Comparison of ENCODE assay signal across 12 cellular contexts in the genomic region with DNA sequence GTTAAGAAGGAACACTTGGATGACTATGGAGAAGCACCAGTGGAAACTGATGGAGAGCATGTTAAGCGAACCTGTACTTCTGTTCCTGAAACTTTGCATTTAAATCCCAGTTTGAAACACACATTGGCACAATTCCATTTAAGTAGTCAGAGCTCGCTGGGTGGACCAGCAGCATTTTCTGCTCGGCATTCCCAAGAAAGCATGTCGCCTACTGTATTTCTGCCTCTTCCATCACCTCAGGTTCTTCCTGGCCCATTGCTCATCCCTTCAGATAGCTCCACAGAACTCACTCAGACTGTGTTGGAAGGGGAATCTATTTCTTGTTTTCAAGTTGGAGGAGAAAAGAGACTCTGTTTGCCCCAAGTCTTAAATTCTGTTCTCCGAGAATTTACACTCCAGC. TPM values are rescaled to one million over a fixed set of nuclear protein-coding genes. Genes with fewer than 3 reads are reported as not detected.
DNase-seq lines count a peak whose midpoint lies in the region; ATAC-seq and TF ChIP-seq lines count a peak whose summit lies in the region.
"Had no signal": no experiment of that assay in that cellular context is flagged by ENCODE, and none has a peak within 500 bp of the region (broad histone marks: within the 10 kb centered on the region; RNA-seq: fewer than 3 reads in every experiment).

No MANE protein-coding gene starts in this region.

- peak overlapping the region in 2 of 5 donors; percentile 41 to 44 for H3K4me3 Mint-ChIP-seq in immature natural killer cell
- H3K4me3 Mint-ChIP-seq: central memory CD8-positive, alpha-beta T cell had no signal

- peak overlapping the region in 7 of 12 donors; percentile 3 to 99 (median 90) for H3K4me3 ChIP-seq in heart left ventricle
- H3K4me3 ChIP-seq in upper lobe of right lung, result peak overlapping the region; percentile 8

- no peaks in the 10 kb centered on the region for H3K27me3 ChIP-seq in heart left ventricle
- H3K27me3 ChIP-seq in upper lobe of right lung, result no peaks in the 10 kb centered on the region

- H3K9me3 Mint-ChIP-seq in immature natural killer cell, result no peaks in the 10 kb centered on the region
- H3K9me3 Mint-ChIP-seq: central memory CD8-positive, alpha-beta T cell had no signal

- H3K27ac ChIP-seq in heart left ventricle (no peak overlapping the region), upper lobe of right lung (no peak overlapping the region)

- intact Hi-C loops in heart left ventricle (cut with DNase I) (loop anchor here in 2 of 10 donors (10.0 kb wide), 1 partner anchor 46 kb away; no protein-coding TSS in a partner anchor), cardiac septum (cut with DNase I) (no loop called here), upper lobe of right lung (cut with DNase I) (no loop called here)

- H3K27ac Mint-ChIP-seq in immature natural killer cell, result peak overlapping the region in 4 of 6 donors; percentile 21 to 81 (median 49)

- H3K36me3 Mint-ChIP-seq in immature natural killer cell, result peaks cover 9 to 22% (median 17%) of the 10 kb centered on the region in 3 donors

- 84 to 88% (median 86%) methylated on average over 5 of the region's 5 CpGs for WGBS in heart left ventricle, 4 donors

- H3K9me3 ChIP-seq in heart left ventricle (no peaks in the 10 kb centered on the region), upper lobe of right lung (no peaks in the 10 kb centered on the region)

- no peak for TF ChIP-seq POLR2A in heart left ventricle (IDR thresholded peaks at IDR 0.05)

- peaks cover 39 to 77% of the 10 kb centered on the region in 2 donors for H3K4me1 Mint-ChIP-seq in immature natural killer cell

- ATAC-seq in heart left ventricle (no peak), upper lobe of right lung (no peak), GM19328 (IDR thresholded peaks at IDR 0.05; ENCODE audit: unreplicated experiment) (no peak), GM18520 (IDR thresholded peaks at IDR 0.05; ENCODE audit: unreplicated experiment) (no peak)

- DNase-seq in heart left ventricle (no peak), cardiac septum (ENCODE audit: low spot score) (no peak), astrocyte of the hippocampus (ENCODE audit: low read depth, low spot score) (peak; percentile 39), immature natural killer cell (no peak), upper lobe of right lung (no peak), NCI-H1417 (lab: John Stamatoyannopoulos, UW) (no peak)
- DNase-seq: activated CD4-positive, CD25-positive, alpha-beta regulatory T cell; EL; foreskin melanocyte had no signal

- TF ChIP-seq CTCF in heart left ventricle (IDR thresholded peaks at IDR 0.05) (no peak), upper lobe of right lung (IDR thresholded peaks at IDR 0.05) (no peak)

- H3K36me3 ChIP-seq in heart left ventricle (peaks cover 0 to 39% (median 22%) of the 10 kb centered on the region in 9 donors), upper lobe of right lung (peaks cover 12% of the 10 kb centered on the region)

- peaks cover 0 to 79% (median 40%) of the 10 kb centered on the region in 12 donors for H3K4me1 ChIP-seq in heart left ventricle
- H3K4me1 ChIP-seq in upper lobe of right lung, result peaks cover 48% of the 10 kb centered on the region

- peaks cover 22 to 39% (median 24%) of the 10 kb centered on the region in 3 donors for H3K27me3 Mint-ChIP-seq in immature natural killer cell (ENCODE audit: low read depth in 3 of 3)
- H3K27me3 Mint-ChIP-seq: central memory CD8-positive, alpha-beta T cell had no signal

RNA-seq across cellular contexts. Expression of a gene that starts 3.0 kb away (rescaled TPM):
- total RNA-seq in heart left ventricle (10 to 100 TPM; 12.8 to 33.6 (median 25.4) TPM), cardiac septum (37.3 TPM), upper lobe of right lung (89.4 TPM)
- polyA plus RNA-seq in heart left ventricle (1 to 10 TPM; 6.6 to 9.6 TPM), immature natural killer cell (10 to 100 TPM in 2 of 3 donors, 1 to 10 TPM in 1; 4.9 to 10.8 (median 10.5) TPM)

RNA-seq across cellular contexts. Expression of a gene that starts 58.2 kb away (rescaled TPM):
- total RNA-seq in heart left ventricle, result 10 to 100 TPM in 1 of 9 donors, 1 to 10 TPM in 8; 1.5 to 12.5 (median 3.8) TPM
- polyA plus RNA-seq in heart left ventricle, result 1 to 10 TPM; 1.8 to 2.2 TPM
- total RNA-seq in cardiac septum, result 2.9 TPM
- not detected for polyA plus RNA-seq in immature natural killer cell
- total RNA-seq in upper lobe of right lung, result 11.7 TPM
